In genomic region chr9:86535406-86535915, GRCh38 we compare ENCODE assay signal across 18 cellular contexts.
"Had no signal": no experiment of that assay in that cellular context is flagged by ENCODE, and none has a peak within 500 bp of the region (broad histone marks: within the 10 kb centered on the region; RNA-seq: fewer than 3 reads in every experiment).

No MANE protein-coding gene starts in this region.

- H3K36me3 Mint-ChIP-seq: natural killer cell; stimulated activated naive B cell treated with anti-CD40 and anti-IgM and Interleukin-4, amounts not matched to agents 10 μg/mL and 1 μg/mL and 100 μg/mL, for 72 hours had no signal

- H3K9me3 Mint-ChIP-seq: effector memory CD8-positive, alpha-beta T cell; natural killer cell; stimulated activated naive CD8-positive, alpha-beta T cell treated with anti-CD3 and anti-CD28 coated beads, Interleukin-15, amount 100 ng/mL, for 72 hours had no signal

- H3K27ac ChIP-seq: coronary artery, esophagus squamous epithelium, lower lobe of right lung, neutrophil, prostate gland, spleen, suprapubic skin, transverse colon had no signal

- ATAC-seq: effector memory CD8-positive, alpha-beta T cell; lower lobe of right lung; natural killer cell; stimulated activated naive B cell treated with anti-CD40 and anti-IgM and Interleukin-4, amounts not matched to agents 10 μg/mL and 1 μg/mL and 100 μg/mL, for 72 hours; stimulated activated naive CD8-positive, alpha-beta T cell treated with anti-CD3 and anti-CD28 coated beads, Interleukin-15, amount 100 ng/mL, for 72 hours had no signal

- H3K27ac Mint-ChIP-seq: effector memory CD8-positive, alpha-beta T cell; natural killer cell; stimulated activated naive B cell treated with anti-CD40 and anti-IgM and Interleukin-4, amounts not matched to agents 10 μg/mL and 1 μg/mL and 100 μg/mL, for 72 hours; stimulated activated naive CD8-positive, alpha-beta T cell treated with anti-CD3 and anti-CD28 coated beads, Interleukin-15, amount 100 ng/mL, for 72 hours had no signal

- DNase-seq: effector memory CD8-positive, alpha-beta T cell; erythroblast; esophagus squamous epithelium; left ventricle myocardium superior; lower lobe of right lung; natural killer cell; right cardiac atrium; spleen; stimulated activated CD4-positive, alpha-beta T cell treated with anti-CD3 and anti-CD28 coated beads, Interleukin-4, amount 100 ng/mL, for 4 hours; stimulated activated naive B cell treated with anti-CD40 and anti-IgM and Interleukin-4, amounts not matched to agents 10 μg/mL and 1 μg/mL and 100 μg/mL, for 72 hours; stimulated activated naive CD8-positive, alpha-beta T cell treated with anti-CD3 and anti-CD28 coated beads, Interleukin-15, amount 100 ng/mL, for 72 hours; transverse colon had no signal

- H3K4me1 ChIP-seq: lower lobe of right lung, prostate gland, spleen, transverse colon had no signal

- H3K36me3 ChIP-seq: esophagus squamous epithelium, lower lobe of right lung, neutrophil, prostate gland, spleen, suprapubic skin, transverse colon had no signal

- H3K27me3 ChIP-seq: neutrophil, spleen, suprapubic skin, transverse colon had no signal

- H3K27me3 Mint-ChIP-seq: stimulated activated naive B cell treated with anti-CD40 and anti-IgM and Interleukin-4, amounts not matched to agents 10 μg/mL and 1 μg/mL and 100 μg/mL, for 72 hours had no signal

- H3K9me3 ChIP-seq: esophagus squamous epithelium, lower lobe of right lung, neutrophil, prostate gland, suprapubic skin, transverse colon had no signal

- H3K4me3 ChIP-seq: coronary artery, esophagus squamous epithelium, lower lobe of right lung, prostate gland, skin epidermis, spleen, suprapubic skin, transverse colon had no signal

- H3K4me1 Mint-ChIP-seq: natural killer cell; stimulated activated naive B cell treated with anti-CD40 and anti-IgM and Interleukin-4, amounts not matched to agents 10 μg/mL and 1 μg/mL and 100 μg/mL, for 72 hours; stimulated activated naive CD8-positive, alpha-beta T cell treated with anti-CD3 and anti-CD28 coated beads, Interleukin-15, amount 100 ng/mL, for 72 hours had no signal

- H3K4me3 Mint-ChIP-seq: effector memory CD8-positive, alpha-beta T cell; natural killer cell; neural crest cell; stimulated activated naive B cell treated with anti-CD40 and anti-IgM and Interleukin-4, amounts not matched to agents 10 μg/mL and 1 μg/mL and 100 μg/mL, for 72 hours; stimulated activated naive CD8-positive, alpha-beta T cell treated with anti-CD3 and anti-CD28 coated beads, Interleukin-15, amount 100 ng/mL, for 72 hours had no signal
